ENCODE assay signal across 14 cellular contexts in the genomic region with DNA sequence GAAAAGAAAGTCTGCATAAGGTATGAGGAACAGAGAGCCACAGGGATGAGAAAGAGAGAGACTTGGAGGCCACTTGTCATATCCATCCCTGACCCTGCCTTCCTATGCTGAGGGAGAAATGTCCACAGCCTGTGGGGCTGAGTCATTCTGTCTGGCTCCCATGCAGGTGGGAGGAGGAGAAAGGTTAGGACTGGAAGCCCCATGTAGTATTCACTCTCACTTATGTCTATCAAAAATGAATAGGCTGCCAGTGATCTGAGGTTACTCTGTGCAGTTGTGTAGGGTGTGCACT.
A peak's percentile ranks its signal among the peaks of the same experiment; 100 is the strongest.
DNase-seq lines count a peak whose midpoint lies in the region; ATAC-seq and TF ChIP-seq lines count a peak whose summit lies in the region.
"Had no signal": no experiment of that assay in that cellular context is flagged by ENCODE, and none has a peak within 500 bp of the region (broad histone marks: within the 10 kb centered on the region; RNA-seq: fewer than 3 reads in every experiment).

No MANE protein-coding gene starts in this region.

- no peaks in the 10 kb centered on the region for H3K36me3 Mint-ChIP-seq in activated CD4-positive, alpha-beta memory T cell treated with anti-CD3 and anti-CD28 coated beads, Interleukin-2, amount 10 ng/mL, durations not matched to agents 7 days and 5 days (ENCODE audit: low read depth)
- H3K36me3 Mint-ChIP-seq: activated naive CD4-positive, alpha-beta T cell treated with anti-CD3 and anti-CD28 coated beads, Interleukin-2, amount 10 ng/mL, durations not matched to agents 7 days and 5 days had no signal

- H3K9ac ChIP-seq in Karpas-422 (ENCODE audit: low read length): no peak overlapping the region

- H3K27ac ChIP-seq in right atrium auricular region (peak overlapping the region; percentile 5 to 7), Karpas-422 (ENCODE audit: low read length) (no peak overlapping the region)
- H3K27ac ChIP-seq: neutrophil had no signal

- no peaks in the 10 kb centered on the region for H3K9me3 Mint-ChIP-seq in activated CD4-positive, alpha-beta memory T cell treated with anti-CD3 and anti-CD28 coated beads, Interleukin-2, amount 10 ng/mL, durations not matched to agents 7 days and 5 days
- H3K9me3 Mint-ChIP-seq: activated naive CD4-positive, alpha-beta T cell treated with anti-CD3 and anti-CD28 coated beads, Interleukin-2, amount 10 ng/mL, durations not matched to agents 7 days and 5 days had no signal

- H3K4me1 ChIP-seq in right atrium auricular region: peaks cover 0 to 5% of the 10 kb centered on the region in 2 donors
- peaks cover 10% of the 10 kb centered on the region for H3K4me1 ChIP-seq in Karpas-422 (ENCODE audit: low read length)

- no peak overlapping the region for H3K4me2 ChIP-seq in Karpas-422 (ENCODE audit: low read depth, low read length, poor library complexity, severe bottlenecking)

- DNase-seq in Right ventricle myocardium inferior (ENCODE audit: missing footprints) (no peak), cardiac septum (ENCODE audit: low spot score) (no peak), amniotic epithelial cell (ENCODE audit: low read depth) (peak; percentile 55), right atrium auricular region (ENCODE audit: low spot score) (no peak), C1 segment of cervical spinal cord (lab: John Stamatoyannopoulos, UW) (no peak), Karpas-422 (no peak), DMS79 (lab: John Stamatoyannopoulos, UW) (no peak)
- no peak for DNase-seq in activated CD4-positive, alpha-beta memory T cell treated with anti-CD3 and anti-CD28 coated beads, Interleukin-2, amount 10 ng/mL, durations not matched to agents 7 days and 5 days
- DNase-seq: activated naive CD4-positive, alpha-beta T cell treated with anti-CD3 and anti-CD28 coated beads, Interleukin-2, amount 10 ng/mL, durations not matched to agents 7 days and 5 days; mesendoderm; NCI-H1694; NCI-H526 treated with DMSO at 0.1 percent for 48 hours; SIG-M5 had no signal

- no peaks in the 10 kb centered on the region for H3K27me3 ChIP-seq in right atrium auricular region
- no peaks in the 10 kb centered on the region for H3K27me3 ChIP-seq in Karpas-422 (ENCODE audit: low read length)

- H3K27ac Mint-ChIP-seq in activated CD4-positive, alpha-beta memory T cell treated with anti-CD3 and anti-CD28 coated beads, Interleukin-2, amount 10 ng/mL, durations not matched to agents 7 days and 5 days: no peak overlapping the region
- H3K27ac Mint-ChIP-seq: activated naive CD4-positive, alpha-beta T cell treated with anti-CD3 and anti-CD28 coated beads, Interleukin-2, amount 10 ng/mL, durations not matched to agents 7 days and 5 days had no signal

- peaks cover 20% of the 10 kb centered on the region for H3K4me1 Mint-ChIP-seq in activated CD4-positive, alpha-beta memory T cell treated with anti-CD3 and anti-CD28 coated beads, Interleukin-2, amount 10 ng/mL, durations not matched to agents 7 days and 5 days

- H3K4me3 Mint-ChIP-seq in activated CD4-positive, alpha-beta memory T cell treated with anti-CD3 and anti-CD28 coated beads, Interleukin-2, amount 10 ng/mL, durations not matched to agents 7 days and 5 days: no peak overlapping the region
- H3K4me3 Mint-ChIP-seq: activated naive CD4-positive, alpha-beta T cell treated with anti-CD3 and anti-CD28 coated beads, Interleukin-2, amount 10 ng/mL, durations not matched to agents 7 days and 5 days had no signal

- no peaks in the 10 kb centered on the region for H3K36me3 ChIP-seq in right atrium auricular region
- H3K36me3 ChIP-seq in Karpas-422 (ENCODE audit: insufficient read depth, low read length): no peaks in the 10 kb centered on the region
- H3K36me3 ChIP-seq: neutrophil had no signal

- TF ChIP-seq CTCF in right atrium auricular region (IDR thresholded peaks at IDR 0.05): no peak

- no peak overlapping the region for H2AFZ ChIP-seq in Karpas-422 (ENCODE audit: low read length)

- POLR2A ChIA-PET in activated CD4-positive, alpha-beta memory T cell treated with anti-CD3 and anti-CD28 coated beads, Interleukin-2, amount 10 ng/mL, durations not matched to agents 7 days and 5 days (lab: Charles Lee): no interaction called here

- CTCF ChIA-PET in activated CD4-positive, alpha-beta memory T cell treated with anti-CD3 and anti-CD28 coated beads, Interleukin-2, amount 10 ng/mL, durations not matched to agents 7 days and 5 days (lab: Charles Lee): no interaction called here

- H3K4me3 ChIP-seq in right atrium auricular region (no peak overlapping the region), Karpas-422 (ENCODE audit: low read length) (no peak overlapping the region)

- H4K20me1 ChIP-seq in Karpas-422 (ENCODE audit: insufficient read depth, low read depth, low read length): no peaks in the 10 kb centered on the region

- peak; percentile 33 for ATAC-seq in Right ventricle myocardium inferior

- H3K9me2 ChIP-seq in Karpas-422 (replicated peaks; ENCODE audit: insufficient read depth, low read length): no peaks in the 10 kb centered on the region

- H3K9me3 ChIP-seq in right atrium auricular region (no peaks in the 10 kb centered on the region), Karpas-422 (ENCODE audit: low read length) (no peaks in the 10 kb centered on the region)
- H3K9me3 ChIP-seq: neutrophil had no signal

- intact Hi-C loops in Right ventricle myocardium inferior (cut with DNase I): no loop called here
- intact Hi-C loops in cardiac septum (cut with DNase I): loop anchor here (5.0 kb wide), 1 partner anchor 147 kb away; no protein-coding TSS in a partner anchor

- no peaks in the 10 kb centered on the region for H3K79me2 ChIP-seq in Karpas-422 (ENCODE audit: low read length)

- peaks cover 7% of the 10 kb centered on the region for H3K27me3 Mint-ChIP-seq in activated CD4-positive, alpha-beta memory T cell treated with anti-CD3 and anti-CD28 coated beads, Interleukin-2, amount 10 ng/mL, durations not matched to agents 7 days and 5 days
